ENCODE assay signal across 1 cellular context in genomic region chr1:21322681-21323016, GRCh38.
TF ChIP-seq lines count a peak whose summit lies in the region.

No MANE protein-coding gene starts in this region.

TF ChIP-seq in HepG2, 621 proteins besides CTCF, POLR2A, EP300 and RAD21 (continued from another document and continues in another):
- TF ChIP-seq GMEB1 (CRISPR knock-in tag; IDR thresholded peaks at IDR 0.05; ENCODE audit: borderline replicate concordance) (no peak), ZNF337 (CRISPR knock-in tag; IDR thresholded peaks at IDR 0.05; ENCODE audit: borderline replicate concordance, low read depth) (no peak), GABPA (IDR thresholded peaks at IDR 0.05; ENCODE audit: low read depth, low read length) (peak; percentile 36; the same call in 1 of the 2 replicates), GABPA (CRISPR knock-in tag; IDR thresholded peaks at IDR 0.05; ENCODE audit: low read depth) (peak; percentile 75), AKAP8 (CRISPR knock-in tag; IDR thresholded peaks at IDR 0.05) (no peak), PATZ1 (CRISPR knock-in tag; IDR thresholded peaks at IDR 0.05) (peak; percentile 17; the same call in 1 of the 2 replicates), NFIB (CRISPR knock-in tag; IDR thresholded peaks at IDR 0.05; ENCODE audit: borderline replicate concordance) (0 out of 2 replicates have a peak, but pooled peaks have one; percentile 26), GABPB1 (CRISPR knock-in tag; IDR thresholded peaks at IDR 0.05) (peak; percentile 44), KLF12 (CRISPR knock-in tag; IDR thresholded peaks at IDR 0.05; ENCODE audit: borderline replicate concordance) (peak; percentile 54; the same call in 1 of the 2 replicates), SP5 (CRISPR knock-in tag; IDR thresholded peaks at IDR 0.05; ENCODE audit: borderline replicate concordance, low read depth) (0 out of 2 replicates have a peak, but pooled peaks have one; percentile 27), KIAA2018 (CRISPR knock-in tag; IDR thresholded peaks at IDR 0.05; ENCODE audit: borderline replicate concordance) (no peak), LCORL (IDR thresholded peaks at IDR 0.05) (no peak), LCORL (CRISPR knock-in tag; IDR thresholded peaks at IDR 0.05) (no peak), GRHL1 (CRISPR knock-in tag; conservative IDR thresholded peaks at IDR 0.05) (no peak), PHF20 (CRISPR knock-in tag; IDR thresholded peaks at IDR 0.05) (no peak), RARA (CRISPR knock-in tag; IDR thresholded peaks at IDR 0.05) (0 out of 2 replicates have a peak, but pooled peaks have one; percentile 11), ERF (CRISPR knock-in tag; IDR thresholded peaks at IDR 0.05) (0 out of 2 replicates have a peak, but pooled peaks have one; percentile 8), SYNCRIP (IDR thresholded peaks at IDR 0.05; ENCODE audit: insufficient read depth, low read depth, low read length) (no peak), AGO2 (optimal IDR thresholded peaks at IDR 0.05; ENCODE audit: low read depth, low read length) (no peak), ZFP91 (CRISPR knock-in tag; IDR thresholded peaks at IDR 0.05; ENCODE audit: borderline replicate concordance) (peak; percentile 34; the same call in 1 of the 2 replicates), HOXD1 (CRISPR knock-in tag; IDR thresholded peaks at IDR 0.05) (no peak), TEAD3 (CRISPR knock-in tag; optimal IDR thresholded peaks at IDR 0.05; ENCODE audit: borderline replicate concordance) (peak; percentile 70), ELF1 (CRISPR knock-in tag; IDR thresholded peaks at IDR 0.05) (no peak), ZNF235 (CRISPR knock-in tag; IDR thresholded peaks at IDR 0.05; ENCODE audit: borderline replicate concordance) (no peak), ZNF160 (CRISPR knock-in tag; IDR thresholded peaks at IDR 0.05) (no peak), ZNF770 (CRISPR knock-in tag; IDR thresholded peaks at IDR 0.05) (0 out of 2 replicates have a peak, but pooled peaks have one; percentile 10), ZNF605 (CRISPR knock-in tag; IDR thresholded peaks at IDR 0.05) (peak; percentile 55; the same call in 1 of the 2 replicates), CSRNP1 (CRISPR knock-in tag; IDR thresholded peaks at IDR 0.05) (no peak), ETV5 (CRISPR knock-in tag; IDR thresholded peaks at IDR 0.05; ENCODE audit: borderline replicate concordance) (peak; percentile 51; the same call in 1 of the 2 replicates), THAP8 (CRISPR knock-in tag; IDR thresholded peaks at IDR 0.05; ENCODE audit: borderline replicate concordance) (no peak), CBFB (CRISPR knock-in tag; IDR thresholded peaks at IDR 0.05) (no peak), ZBTB7B (CRISPR knock-in tag; IDR thresholded peaks at IDR 0.05) (no peak), ZNF75D (CRISPR knock-in tag; IDR thresholded peaks at IDR 0.05; ENCODE audit: borderline replicate concordance) (no peak), ZNF3 (CRISPR knock-in tag; IDR thresholded peaks at IDR 0.05) (no peak)
